ENCODE assay signal across 8 cellular contexts in the genomic region with DNA sequence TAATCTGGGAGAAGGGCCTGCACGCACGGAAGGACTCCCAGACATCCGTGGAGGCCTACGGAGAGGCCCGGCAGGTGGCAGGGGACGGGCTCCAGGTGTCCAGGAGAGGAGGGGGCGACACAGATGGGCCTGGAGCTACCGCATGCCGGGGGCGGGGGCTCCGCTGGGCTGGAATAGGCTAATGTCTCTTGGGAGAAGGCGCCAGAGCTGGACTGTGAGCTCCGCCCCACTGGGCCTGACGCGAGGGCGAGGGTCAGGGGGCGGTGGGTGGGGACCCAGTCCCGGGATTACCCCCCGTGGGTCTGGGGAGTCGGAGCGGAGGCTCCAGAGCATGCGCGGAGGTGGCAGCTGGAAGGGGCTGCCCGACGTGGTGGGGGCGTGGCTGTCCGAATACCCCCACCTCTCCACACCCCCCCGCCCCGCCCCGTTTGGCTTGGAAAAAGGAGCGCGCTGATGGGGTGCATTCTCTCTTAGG. TPM values are rescaled to one million over a fixed set of nuclear protein-coding genes. Genes with fewer than 3 reads are reported as not detected.
DNase-seq lines count a peak whose midpoint lies in the region; ATAC-seq and TF ChIP-seq lines count a peak whose summit lies in the region.

No MANE protein-coding gene starts in this region.

- H3K27me3 ChIP-seq in fibroblast of lung (ENCODE audit: control insufficient read depth, insufficient read depth, low read length): no peaks in the 10 kb centered on the region
- no peaks in the 10 kb centered on the region for H3K27me3 ChIP-seq in thoracic aorta (replicated peaks; ENCODE audit: insufficient read depth)

- H3K4me1 ChIP-seq in fibroblast of lung (ENCODE audit: control insufficient read depth, extremely low read depth, insufficient read depth, low read length) (no peaks in the 10 kb centered on the region), thoracic aorta (ENCODE audit: control insufficient read depth in 1 of 2, low read depth in 2 of 2) (peaks cover 14 to 26% of the 10 kb centered on the region in 2 donors)

- peaks cover 47% of the 10 kb centered on the region for H3K4me1 Mint-ChIP-seq in nephron progenitor cell

- H3K27ac ChIP-seq in fibroblast of lung (ENCODE audit: insufficient read depth, low read length): peak overlapping the region; percentile 61
- H3K27ac ChIP-seq in thoracic aorta: peak overlapping the region; percentile 65 to 81

- no peaks in the 10 kb centered on the region for H3K9me3 ChIP-seq in fibroblast of lung (ENCODE audit: control insufficient read depth, insufficient read depth, low read depth, low read length)
- no peaks in the 10 kb centered on the region for H3K9me3 ChIP-seq in thoracic aorta

- H3K36me3 Mint-ChIP-seq in nephron progenitor cell (ENCODE audit: low read depth): peaks cover 5% of the 10 kb centered on the region

- peaks cover 15% of the 10 kb centered on the region for H3K27me3 Mint-ChIP-seq in nephron progenitor cell (ENCODE audit: low read depth, poor library complexity)

- H3K9ac ChIP-seq in fibroblast of lung (ENCODE audit: insufficient read depth, low read length): peak overlapping the region; percentile 70

- TF ChIP-seq CTCF in fibroblast of lung (conservative IDR thresholded peaks at IDR 0.05 in 1 of 2, IDR thresholded peaks at IDR 0.05 in 1 of 2; ENCODE audit: low read depth in 1 of 2, low read length in 2 of 2): no peak
- TF ChIP-seq CTCF in nephron progenitor cell (IDR thresholded peaks at IDR 0.05): no peak
- no peak for TF ChIP-seq CTCF in thoracic aorta (IDR thresholded peaks at IDR 0.05)

- H3K4me3 ChIP-seq in fibroblast of lung (replicated peaks in 1 of 4; ENCODE audit: control extremely low read depth in 1 of 4, insufficient read depth in 1 of 4, low read depth in 3 of 4, low read length in 4 of 4): peak overlapping the region; percentile 97 to 100 (median 98)
- H3K4me3 ChIP-seq in thoracic aorta: peak overlapping the region; percentile 99

- H3K9me3 Mint-ChIP-seq in nephron progenitor cell: no peaks in the 10 kb centered on the region

- no peaks in the 10 kb centered on the region for H3K79me2 ChIP-seq in fibroblast of lung (ENCODE audit: control insufficient read depth, insufficient read depth, low read length)

- peak overlapping the region; percentile 96 for H3K4me3 Mint-ChIP-seq in nephron progenitor cell

- H3K27ac Mint-ChIP-seq in nephron progenitor cell: peak overlapping the region; percentile 76

- no peaks in the 10 kb centered on the region for H4K20me1 ChIP-seq in fibroblast of lung (ENCODE audit: control insufficient read depth, extremely low read depth, insufficient read depth, low read length)

- ATAC-seq in HG02588 (IDR thresholded peaks at IDR 0.05; ENCODE audit: unreplicated experiment) (peak; percentile 22), thoracic aorta (ENCODE audit: insufficient number of reproducible peaks, low FRiP score, low read depth) (no peak)

- peak overlapping the region; percentile 95 for H3K4me2 ChIP-seq in fibroblast of lung (ENCODE audit: extremely low read depth, insufficient read depth, low read length)

- peak overlapping the region; percentile 95 for H2AFZ ChIP-seq in fibroblast of lung (ENCODE audit: low read length)

- no peaks in the 10 kb centered on the region for H3K36me3 ChIP-seq in fibroblast of lung (ENCODE audit: control insufficient read depth, insufficient read depth, low read length)
- H3K36me3 ChIP-seq in thoracic aorta: no peaks in the 10 kb centered on the region

- DNase-seq in DMS79 treated with DMSO at 0.1 percent for 48 hours (lab: John Stamatoyannopoulos, UW): peak; percentile 43
- peak; percentile 81 for DNase-seq in NCI-H774 (lab: John Stamatoyannopoulos, UW)
- peak; percentile 24 for DNase-seq in activated T-helper 1 cell treated with Interleukin-2 at 50 U/mL for 16 hours (ENCODE audit: low read depth)
- peak; percentile 20 to 34 for DNase-seq in fibroblast of lung (ENCODE audit: low read depth in 2 of 2)
- DNase-seq in nephron progenitor cell: peak; percentile 77
- no peak for DNase-seq in thoracic aorta (ENCODE audit: low spot score)
- DNase-seq in pons (ENCODE audit: low spot score): no peak

RNA-seq across cellular contexts. Expression of a gene that starts 0.7 kb away (rescaled TPM):
- total RNA-seq in fibroblast of lung: 6.9 and 7.6 TPM in 2 replicates
- 12.8 and 17.5 TPM in 2 replicates for polyA plus RNA-seq in fibroblast of lung
- polyA plus RNA-seq in fibroblast of lung (2012): 11.5 and 11.7 TPM in 2 replicates
- polyA minus RNA-seq in fibroblast of lung (ENCODE audit: low replicate concordance): 53.6 and 74.9 TPM in 2 replicates
- total RNA-seq in thoracic aorta: 10 to 100 TPM; 23.6 to 25.3 TPM

RNA-seq across cellular contexts. Expression of a gene that starts 47.2 kb away (rescaled TPM):
- 7.4 and 12.9 TPM in 2 replicates for total RNA-seq in fibroblast of lung
- polyA plus RNA-seq in fibroblast of lung: 17.4 and 19.6 TPM in 2 replicates
- 8.9 and 9.0 TPM in 2 replicates for polyA plus RNA-seq in fibroblast of lung (2012)
- 95.7 and 113 TPM in 2 replicates for polyA minus RNA-seq in fibroblast of lung (ENCODE audit: low replicate concordance)
- 10 to 100 TPM; 47.5 to 49.9 TPM for total RNA-seq in thoracic aorta

Comparison
In these comparisons a context has a peak if more than half of its experiments do, and no peak if none do; other contexts are left out.
1. DNase-seq: peak in DMS79 treated with DMSO at 0.1 percent for 48 hours (single experiment), NCI-H774 (single experiment), activated T-helper 1 cell treated with Interleukin-2 at 50 U/mL for 16 hours (single experiment), fibroblast of lung (2 of 2) and nephron progenitor cell (single experiment); none in thoracic aorta (single experiment) and pons (single experiment).